ENCODE assay signal across 8 cellular contexts in genomic region chr10:22322663-22323160, GRCh38. TPM values are rescaled to one million over a fixed set of nuclear protein-coding genes. Genes with fewer than 3 reads are reported as not detected.
A peak's percentile ranks its signal among the peaks of the same experiment; 100 is the strongest.
DNase-seq lines count a peak whose midpoint lies in the region; ATAC-seq and TF ChIP-seq lines count a peak whose summit lies in the region.

No MANE protein-coding gene starts in this region.

- H3K9me3 ChIP-seq in right lobe of liver (no peaks in the 10 kb centered on the region), testis (no peaks in the 10 kb centered on the region)

- DNase-seq in activated CD8-positive, alpha-beta memory T cell treated with anti-CD3 and anti-CD28 coated beads, Interleukin-2, amount 10 ng/mL, durations not matched to agents 7 days and 5 days = no peak
- DNase-seq in activated CD8-positive, alpha-beta memory T cell treated with anti-CD3 and anti-CD28 coated beads for 24 hours = no peak
- DNase-seq in activated naive CD8-positive, alpha-beta T cell treated with anti-CD3 and anti-CD28 coated beads, Interleukin-2, amount 50 U/mL, for 24 hours = no peak
- DNase-seq in right lobe of liver (no peak), testis (no peak), posterior vena cava (ENCODE audit: low spot score) (no peak), HUDEP-2 (lab: John Stamatoyannopoulos, UW; ENCODE audit: unreplicated experiment in 76 of 76) (no peak), NCI-H1105 treated with DMSO at 0.1 percent for 48 hours (lab: John Stamatoyannopoulos, UW) (no peak)

- H3K36me3 ChIP-seq in right lobe of liver (peaks cover 0 to 4% (median under 1%) of the 10 kb centered on the region in 4 donors), testis (ENCODE audit: low read depth, missing control alignments) (no peaks in the 10 kb centered on the region)

- intact Hi-C loops in right lobe of liver (cut with DNase I) (no loop called here), testis (cut with DNase I; ENCODE audit: low total_unique reads) (no loop called here), posterior vena cava (cut with DNase I) (no loop called here)

- H3K27ac ChIP-seq in right lobe of liver (no peak overlapping the region), testis (peak overlapping the region; percentile 79 to 82)

- H3K27ac Mint-ChIP-seq in activated CD8-positive, alpha-beta memory T cell treated with anti-CD3 and anti-CD28 coated beads, Interleukin-2, amount 10 ng/mL, durations not matched to agents 7 days and 5 days = peak overlapping the region; percentile 63
- peak overlapping the region; percentile 87 for H3K27ac Mint-ChIP-seq in activated naive CD8-positive, alpha-beta T cell treated with anti-CD3 and anti-CD28 coated beads, Interleukin-2, amount 50 U/mL, for 24 hours

- 56% methylated on average over 5 of the region's 5 CpGs for WGBS in right lobe of liver (ENCODE audit: insufficient coverage, low coverage, low lambda C conversion rate, missing lambda C conversion rate)
- 37 to 44% methylated on average over 5 of the region's 5 CpGs for WGBS in testis, 2 donors

- peaks cover 32% of the 10 kb centered on the region for H3K36me3 Mint-ChIP-seq in activated CD8-positive, alpha-beta memory T cell treated with anti-CD3 and anti-CD28 coated beads, Interleukin-2, amount 10 ng/mL, durations not matched to agents 7 days and 5 days
- peaks cover 30% of the 10 kb centered on the region for H3K36me3 Mint-ChIP-seq in activated naive CD8-positive, alpha-beta T cell treated with anti-CD3 and anti-CD28 coated beads, Interleukin-2, amount 50 U/mL, for 24 hours (ENCODE audit: low read depth)

- TF ChIP-seq POLR2A in right lobe of liver (IDR thresholded peaks at IDR 0.05) (no peak), testis (IDR thresholded peaks at IDR 0.05) (no peak)

- H3K4me3 ChIP-seq in right lobe of liver (peak overlapping the region; percentile 60 to 65 (median 62)), testis (peak overlapping the region; percentile 63 to 94)

- TF ChIP-seq CTCF in right lobe of liver (IDR thresholded peaks at IDR 0.05) (no peak), testis (IDR thresholded peaks at IDR 0.05) (no peak)

- H3K9me3 Mint-ChIP-seq in activated CD8-positive, alpha-beta memory T cell treated with anti-CD3 and anti-CD28 coated beads, Interleukin-2, amount 10 ng/mL, durations not matched to agents 7 days and 5 days (ENCODE audit: low read depth) = no peaks in the 10 kb centered on the region
- no peaks in the 10 kb centered on the region for H3K9me3 Mint-ChIP-seq in activated naive CD8-positive, alpha-beta T cell treated with anti-CD3 and anti-CD28 coated beads, Interleukin-2, amount 50 U/mL, for 24 hours

- H3K4me1 Mint-ChIP-seq in activated CD8-positive, alpha-beta memory T cell treated with anti-CD3 and anti-CD28 coated beads, Interleukin-2, amount 10 ng/mL, durations not matched to agents 7 days and 5 days = peaks cover 57% of the 10 kb centered on the region
- H3K4me1 Mint-ChIP-seq in activated naive CD8-positive, alpha-beta T cell treated with anti-CD3 and anti-CD28 coated beads, Interleukin-2, amount 50 U/mL, for 24 hours = peaks cover 57% of the 10 kb centered on the region

- no peak for ATAC-seq in activated CD8-positive, alpha-beta memory T cell treated with anti-CD3 and anti-CD28 coated beads, Interleukin-2, amount 10 ng/mL, durations not matched to agents 7 days and 5 days
- ATAC-seq in activated naive CD8-positive, alpha-beta T cell treated with anti-CD3 and anti-CD28 coated beads, Interleukin-2, amount 50 U/mL, for 24 hours = no peak
- no peak for ATAC-seq in right lobe of liver

- H3K27me3 ChIP-seq in right lobe of liver (no peaks in the 10 kb centered on the region), testis (no peaks in the 10 kb centered on the region)

- H3K27me3 Mint-ChIP-seq in activated CD8-positive, alpha-beta memory T cell treated with anti-CD3 and anti-CD28 coated beads, Interleukin-2, amount 10 ng/mL, durations not matched to agents 7 days and 5 days = peaks cover 40% of the 10 kb centered on the region
- H3K27me3 Mint-ChIP-seq in activated naive CD8-positive, alpha-beta T cell treated with anti-CD3 and anti-CD28 coated beads, Interleukin-2, amount 50 U/mL, for 24 hours = peaks cover 44% of the 10 kb centered on the region

- H3K4me1 ChIP-seq in right lobe of liver (peaks cover 0 to 36% (median 0%) of the 10 kb centered on the region in 4 donors), testis (peaks cover 31% of the 10 kb centered on the region)

- CTCF ChIA-PET in activated CD8-positive, alpha-beta memory T cell treated with anti-CD3 and anti-CD28 coated beads, Interleukin-2, amount 10 ng/mL, durations not matched to agents 7 days and 5 days (lab: Charles Lee) = interaction anchor here (2.5 kb wide), 1 partner anchor 17 kb away, joined by 7 read pairs; no protein-coding TSS in a partner anchor

- peak overlapping the region; percentile 79 for H3K4me3 Mint-ChIP-seq in activated CD8-positive, alpha-beta memory T cell treated with anti-CD3 and anti-CD28 coated beads, Interleukin-2, amount 10 ng/mL, durations not matched to agents 7 days and 5 days
- H3K4me3 Mint-ChIP-seq in activated naive CD8-positive, alpha-beta T cell treated with anti-CD3 and anti-CD28 coated beads, Interleukin-2, amount 50 U/mL, for 24 hours = peak overlapping the region; percentile 92

RNA-seq across cellular contexts. Expression of gene BMI1, which starts 1.8 kb away (rescaled TPM):
- 10 to 100 TPM; 45.9 to 74.6 TPM for total RNA-seq in activated CD8-positive, alpha-beta memory T cell treated with anti-CD3 and anti-CD28 coated beads, Interleukin-2, amount 10 ng/mL, durations not matched to agents 7 days and 5 days
- 10 to 100 TPM; 23.7 to 36.6 (median 27.8) TPM for total RNA-seq in right lobe of liver
- 100 to 1,000 TPM; 111 to 120 TPM for total RNA-seq in testis
- polyA plus RNA-seq in testis (ENCODE audit: insufficient read depth, low read depth, low replicate concordance) = 56.3 TPM
- total RNA-seq in posterior vena cava = 10 to 100 TPM; 56.5 to 71.7 TPM

RNA-seq across cellular contexts. Expression of gene COMMD3, which starts 6.5 kb away (rescaled TPM):
- total RNA-seq in activated CD8-positive, alpha-beta memory T cell treated with anti-CD3 and anti-CD28 coated beads, Interleukin-2, amount 10 ng/mL, durations not matched to agents 7 days and 5 days = 100 to 1,000 TPM in 1 of 2 experiments, 10 to 100 TPM in 1; 70.6 to 103 TPM
- 10 to 100 TPM; 23.2 to 39.0 (median 32.0) TPM for total RNA-seq in right lobe of liver
- 10 to 100 TPM; 40.6 to 42.5 TPM for total RNA-seq in testis
- 70.2 TPM for polyA plus RNA-seq in testis (ENCODE audit: insufficient read depth, low read depth, low replicate concordance)
- 10 to 100 TPM; 52.6 to 57.6 TPM for total RNA-seq in posterior vena cava

RNA-seq across cellular contexts. Expression of gene SPAG6, which starts 22.6 kb away (rescaled TPM):
- total RNA-seq in activated CD8-positive, alpha-beta memory T cell treated with anti-CD3 and anti-CD28 coated beads, Interleukin-2, amount 10 ng/mL, durations not matched to agents 7 days and 5 days = 1 to 10 TPM; 3.7 to 6.0 TPM
- total RNA-seq in right lobe of liver (not detected), testis (100 to 1,000 TPM in 1 of 2 donors, 10 to 100 TPM in 1; 77.4 to 103 TPM), posterior vena cava (not detected)
- polyA plus RNA-seq in testis (ENCODE audit: insufficient read depth, low read depth, low replicate concordance) = 258 TPM

Comparison
In these comparisons a context has a peak if more than half of its experiments do, and no peak if none do; other contexts are left out.
1. H3K27ac ChIP-seq: peak in testis (2 of 2); none in right lobe of liver (0 of 3).
2. RNA of gene SPAG6, which starts 22.6 kb away (total RNA-seq): 77.4 to 103 TPM in testis; 3.7 to 6.0 TPM in activated CD8-positive, alpha-beta memory T cell treated with anti-CD3 and anti-CD28 coated beads, Interleukin-2, amount 10 ng/mL, durations not matched to agents 7 days and 5 days, not detected in posterior vena cava and not detected in right lobe of liver; every median in the first group is over 10 times any median in the second.